10 cellular contexts compared by ENCODE assay signal in the genomic region with DNA sequence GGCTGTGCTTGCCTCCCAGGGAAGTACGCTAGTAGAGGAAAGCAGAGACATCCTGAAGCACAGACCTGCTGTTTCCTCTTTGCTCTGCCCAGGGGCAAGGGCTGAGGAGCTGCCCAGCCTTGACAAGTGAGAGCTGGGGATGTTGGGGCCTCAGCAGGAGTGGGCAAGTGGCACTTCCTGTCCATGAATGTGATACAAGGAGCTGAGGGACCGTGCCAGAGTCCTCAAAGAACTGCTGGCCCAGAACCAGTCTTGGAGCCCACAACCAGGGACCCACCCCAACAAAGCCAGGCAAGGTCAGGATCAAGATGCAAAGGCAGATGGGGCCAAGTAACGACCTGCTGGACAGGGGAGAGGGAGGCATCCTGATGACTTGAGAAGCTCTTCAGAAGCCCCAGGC.
"Had no signal": no experiment of that assay in that cellular context is flagged by ENCODE, and none has a peak within 500 bp of the region (broad histone marks: within the 10 kb centered on the region; RNA-seq: fewer than 3 reads in every experiment).

No MANE protein-coding gene starts in this region.

- H3K36me3 ChIP-seq: HAP-1 had no signal

- H3K4me3 ChIP-seq: GM23248, HAP-1 had no signal

- FAIRE-seq: HepG2 had no signal

- H3K36me3 Mint-ChIP-seq: IgD-negative memory B cell had no signal

- H3K27ac Mint-ChIP-seq: HFFc6, IgD-negative memory B cell had no signal

- H3K4me3 Mint-ChIP-seq: HFFc6, IgD-negative memory B cell had no signal

- ATAC-seq: HCT116, HepG2 had no signal

- H3K27ac ChIP-seq: GM23248, HL-60 had no signal

- H3K4me1 ChIP-seq: HAP-1 had no signal

- H3K4me1 Mint-ChIP-seq: IgD-negative memory B cell had no signal

- H3K9me3 ChIP-seq: HAP-1 had no signal

- DNase-seq: GM23248, GOT3, H7, HFFc6, KBM-7 had no signal
